In the genomic region with DNA sequence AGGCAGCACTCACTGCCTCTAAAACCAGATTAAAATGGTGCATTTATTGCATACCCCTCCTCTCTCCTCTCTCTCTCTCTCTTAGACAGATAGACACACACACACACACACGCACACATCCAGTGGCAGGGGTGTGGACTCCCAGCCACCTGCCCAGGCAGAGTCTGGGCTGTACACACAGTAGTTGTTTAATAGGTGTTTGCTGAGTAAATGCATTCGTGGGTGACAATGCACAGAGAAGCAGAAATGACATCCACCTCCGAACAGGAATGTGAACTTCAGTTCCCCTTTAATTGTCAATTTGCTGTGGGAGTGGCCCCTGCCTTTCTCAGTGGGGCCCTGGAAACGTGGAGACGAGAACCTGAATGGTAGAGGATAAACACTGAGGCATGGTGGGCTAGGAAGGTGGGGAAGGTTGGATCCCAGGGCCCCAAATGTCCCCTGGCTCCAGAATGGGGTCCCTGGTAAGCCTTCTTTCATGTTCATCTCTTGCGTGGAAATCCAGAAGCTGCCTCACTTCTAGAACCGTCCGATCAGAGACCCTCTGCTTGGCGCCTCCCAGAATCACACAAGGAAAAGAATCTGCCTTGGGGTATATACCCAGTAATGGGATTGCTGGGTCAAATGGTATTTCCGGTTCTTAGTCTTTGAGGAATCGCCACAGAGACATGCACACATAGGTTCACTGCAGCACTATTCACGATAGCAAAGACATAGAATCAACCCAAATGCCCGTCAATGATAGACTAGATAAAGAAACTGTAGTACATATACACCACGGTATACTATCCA, we compare ENCODE assay signal across 1 cellular context.
TF ChIP-seq lines count a peak whose summit lies in the region.

No MANE protein-coding gene starts in this region.

TF ChIP-seq in SK-N-SH treated with all-trans-retinoic acid at 6 μM for 48 hours, 23 proteins besides CTCF, POLR2A, EP300 and RAD21 (continued from another document):
- TF ChIP-seq PATZ1 (CRISPR knock-in tag; IDR thresholded peaks at IDR 0.05; ENCODE audit: borderline replicate concordance) (no peak), OSR1 (CRISPR knock-in tag; IDR thresholded peaks at IDR 0.05) (no peak), CREB5 (CRISPR knock-in tag; IDR thresholded peaks at IDR 0.05; ENCODE audit: low read depth) (no peak), GLIS3 (CRISPR knock-in tag; IDR thresholded peaks at IDR 0.05) (no peak), TOX (CRISPR knock-in tag; IDR thresholded peaks at IDR 0.05; ENCODE audit: borderline replicate concordance) (no peak), ARNTL (CRISPR knock-in tag; IDR thresholded peaks at IDR 0.05; ENCODE audit: borderline replicate concordance, low read depth) (no peak)
